27 cellular contexts compared by ENCODE assay signal in genomic region chr5:88108490-88109279, GRCh38.
DNase-seq lines count a peak whose midpoint lies in the region; ATAC-seq and TF ChIP-seq lines count a peak whose summit lies in the region.
"Had no signal": no experiment of that assay in that cellular context is flagged by ENCODE, and none has a peak within 500 bp of the region (broad histone marks: within the 10 kb centered on the region; RNA-seq: fewer than 3 reads in every experiment).

No MANE protein-coding gene starts in this region.

- no peak overlapping the region for H3K27ac ChIP-seq in osteoblast (ENCODE audit: low read depth, low read length)
- no peak overlapping the region for H3K27ac ChIP-seq in ovary
- H3K27ac ChIP-seq: breast epithelium, left ventricle myocardium inferior, neutrophil, transverse colon had no signal

- H3K36me3 ChIP-seq in osteoblast (ENCODE audit: insufficient read depth, low read length) (no peaks in the 10 kb centered on the region), ovary (no peaks in the 10 kb centered on the region)
- H3K36me3 ChIP-seq: breast epithelium, left ventricle myocardium inferior, neutrophil, transverse colon had no signal

- H2AFZ ChIP-seq in osteoblast (ENCODE audit: low read length): no peak overlapping the region

- no peaks in the 10 kb centered on the region for H3K79me2 ChIP-seq in osteoblast (ENCODE audit: insufficient read depth, low read length)

- 44 to 55% (median 46%) methylated on average over 8 of the region's 8 CpGs for WGBS in ovary, 3 donors

- no peak for ATAC-seq in GM19455 (IDR thresholded peaks at IDR 0.05; ENCODE audit: unreplicated experiment)
- ATAC-seq: activated CD4-positive, alpha-beta T cell treated with anti-CD3 and anti-CD28 coated beads for 36 hours; activated CD8-positive, alpha-beta T cell treated with anti-CD3 and anti-CD28 coated beads, Interleukin-2, amount 10 ng/mL, durations not matched to agents 7 days and 5 days; activated T-helper 17 cell treated with anti-CD3 and anti-CD28 coated beads, Interleukin-2, amount 50 U/mL, for 72 hours; sciatic nerve had no signal

- intact Hi-C loops in ovary (cut with DNase I): no loop called here

- no peak overlapping the region for H3K4me2 ChIP-seq in osteoblast (ENCODE audit: insufficient read depth, low read length)

- no peak for TF ChIP-seq EP300 in ovary (IDR thresholded peaks at IDR 0.05)

- in situ Hi-C loops in Caki2 (cut with HindIII; ENCODE audit: low pct_unique_long_range_greater_than_20kb, low sequenced_read_pairs): no loop called here

- H3K4me1 ChIP-seq in osteoblast (ENCODE audit: insufficient read depth, low read length) (no peaks in the 10 kb centered on the region), ovary (ENCODE audit: insufficient read depth) (no peaks in the 10 kb centered on the region)
- H3K4me1 ChIP-seq: breast epithelium, left ventricle myocardium inferior, transverse colon had no signal

- TF ChIP-seq CTCF in fibroblast of mammary gland (conservative IDR thresholded peaks at IDR 0.05; ENCODE audit: control insufficient read depth, insufficient read depth, low read depth, low read length): no peak
- TF ChIP-seq CTCF in osteoblast (IDR thresholded peaks at IDR 0.05; ENCODE audit: extremely low read depth, low read depth, low read length): no peak
- TF ChIP-seq CTCF in ovary (IDR thresholded peaks at IDR 0.05): no peak

- H3K4me3 ChIP-seq in fibroblast of mammary gland (ENCODE audit: control insufficient read depth, low read depth, low read length): no peak overlapping the region
- no peak overlapping the region for H3K4me3 ChIP-seq in osteoblast (ENCODE audit: insufficient read depth, low read length)
- H3K4me3 ChIP-seq in ovary: no peak overlapping the region
- H3K4me3 ChIP-seq: breast epithelium, left ventricle myocardium inferior, transverse colon had no signal

- H3K27me3 ChIP-seq in osteoblast (ENCODE audit: insufficient read depth, low read length) (no peaks in the 10 kb centered on the region), ovary (no peaks in the 10 kb centered on the region)
- H3K27me3 ChIP-seq: breast epithelium, neutrophil, transverse colon had no signal

- H3K9me3 ChIP-seq in osteoblast (ENCODE audit: low read depth, low read length) (no peaks in the 10 kb centered on the region), ovary (no peaks in the 10 kb centered on the region)
- H3K9me3 ChIP-seq: breast epithelium, Caco-2, left ventricle myocardium inferior, neutrophil, transverse colon had no signal

- DNase-seq in Caki2 (ENCODE audit: low read depth): peak; percentile 26
- DNase-seq in RPMI7951 (ENCODE audit: low read depth): peak; percentile 33
- DNase-seq in fibroblast of mammary gland (ENCODE audit: low read depth): peak; percentile 10
- peak; percentile 66 for DNase-seq in putamen (ENCODE audit: low spot score)
- no peak for DNase-seq in osteoblast (ENCODE audit: insufficient read length, low spot score, missing footprints)
- no peak for DNase-seq in effector CD8-positive, alpha-beta T cell (lab: John Stamatoyannopoulos, UW)
- no peak for DNase-seq in ovary
- DNase-seq: activated CD4-positive, alpha-beta T cell treated with anti-CD3 and anti-CD28 coated beads for 36 hours; activated CD8-positive, alpha-beta T cell treated with anti-CD3 and anti-CD28 coated beads, Interleukin-2, amount 10 ng/mL, durations not matched to agents 7 days and 5 days; amniotic stem cell; C1 segment of cervical spinal cord; glutamatergic neuron; HFFc6; left ventricle myocardium inferior; NCI-H1417 treated with DMSO at 0.1 percent for 48 hours; NCI-H226; NCI-H69; Right ventricle myocardium superior; stimulated activated CD4-positive, alpha-beta T cell treated with anti-CD3 and anti-CD28 coated beads, Interleukin-12 subunit alpha, Interleukin-12 subunit beta, amount 100 ng/mL, for 4 hours; stimulated activated CD4-positive, alpha-beta T cell treated with anti-CD3 and anti-CD28 coated beads, Interleukin-4, amount 100 ng/mL, for 1 hour; transverse colon had no signal

- no peaks in the 10 kb centered on the region for H4K20me1 ChIP-seq in osteoblast (ENCODE audit: insufficient read depth, low read length)

- TF ChIP-seq POLR2A in ovary (IDR thresholded peaks at IDR 0.05): no peak

Comparison
In these comparisons a context has a peak if more than half of its experiments do, and no peak if none do; other contexts are left out.
1. DNase-seq: peak in Caki2 (single experiment), RPMI7951 (single experiment), fibroblast of mammary gland (single experiment) and putamen (single experiment); none in osteoblast (single experiment), effector CD8-positive, alpha-beta T cell (single experiment) and ovary (0 of 5).